1 cellular context compared by ENCODE assay signal in the genomic region with DNA sequence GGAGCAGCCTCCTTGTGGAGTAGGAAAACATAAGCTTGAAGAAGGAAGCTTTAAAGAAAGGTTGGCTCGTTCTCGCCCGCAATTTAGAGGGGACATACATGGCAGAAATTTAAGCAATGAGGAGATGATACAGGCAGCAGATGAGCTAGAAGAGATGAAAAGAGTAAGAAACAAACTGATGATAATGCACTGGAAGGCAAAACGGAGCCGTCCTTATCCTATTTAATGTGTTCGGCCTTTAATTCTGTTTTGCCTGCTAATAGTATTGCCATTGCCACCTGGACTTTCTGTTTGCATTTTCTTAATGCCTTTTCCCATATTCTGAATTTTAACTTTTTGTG.
TF ChIP-seq lines count a peak whose summit lies in the region.

No MANE protein-coding gene starts in this region.

TF ChIP-seq in IMR-90, 13 proteins besides CTCF, POLR2A, EP300 and RAD21:
- TF ChIP-seq CHD1 (IDR thresholded peaks at IDR 0.05; ENCODE audit: low read depth, low read length) (no peak), RCOR1 (IDR thresholded peaks at IDR 0.05; ENCODE audit: insufficient replicate concordance, low read length) (no peak)
- TF ChIP-seq, protein P1, sequence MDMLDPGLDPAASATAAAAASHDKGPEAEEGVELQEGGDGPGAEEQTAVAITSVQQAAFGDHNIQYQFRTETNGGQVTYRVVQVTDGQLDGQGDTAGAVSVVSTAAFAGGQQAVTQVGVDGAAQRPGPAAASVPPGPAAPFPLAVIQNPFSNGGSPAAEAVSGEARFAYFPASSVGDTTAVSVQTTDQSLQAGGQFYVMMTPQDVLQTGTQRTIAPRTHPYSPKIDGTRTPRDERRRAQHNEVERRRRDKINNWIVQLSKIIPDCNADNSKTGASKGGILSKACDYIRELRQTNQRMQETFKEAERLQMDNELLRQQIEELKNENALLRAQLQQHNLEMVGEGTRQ (IDR thresholded peaks at IDR 0.05; ENCODE audit: low read depth, low read length), result no peak
